Comparison of ENCODE assay signal across 23 cellular contexts in genomic region chr3:67739851-67740250, GRCh38.
"Had no signal": no experiment of that assay in that cellular context is flagged by ENCODE, and none has a peak within 500 bp of the region (broad histone marks: within the 10 kb centered on the region; RNA-seq: fewer than 3 reads in every experiment).

No MANE protein-coding gene starts in this region.

- H3K27me3 ChIP-seq: colonic mucosa, esophagus squamous epithelium, gastroesophageal sphincter, heart right ventricle, pancreas, stomach, testis, upper lobe of left lung had no signal

- H3K27me3 Mint-ChIP-seq: activated CD4-positive, alpha-beta memory T cell treated with anti-CD3 and anti-CD28 coated beads for 36 hours; activated CD4-positive, alpha-beta T cell treated with anti-CD3 and anti-CD28 coated beads for 36 hours; activated CD8-positive, alpha-beta memory T cell treated with anti-CD3 and anti-CD28 coated beads, Interleukin-2, amount 10 ng/mL, durations not matched to agents 7 days and 5 days; activated naive CD8-positive, alpha-beta T cell treated with anti-CD3 and anti-CD28 coated beads, Interleukin-2, amount 50 U/mL, for 24 hours had no signal

- DNase-seq: activated CD4-positive, alpha-beta memory T cell treated with anti-CD3 and anti-CD28 coated beads for 36 hours; activated CD4-positive, alpha-beta T cell treated with anti-CD3 and anti-CD28 coated beads for 36 hours; activated CD8-positive, alpha-beta memory T cell treated with anti-CD3 and anti-CD28 coated beads, Interleukin-2, amount 10 ng/mL, durations not matched to agents 7 days and 5 days; activated effector memory CD4-positive, alpha-beta T cell treated with Interleukin-2 at 50 U/mL for 16 hours; activated naive CD8-positive, alpha-beta T cell treated with anti-CD3 and anti-CD28 coated beads, Interleukin-2, amount 50 U/mL, for 24 hours; activated T-cell treated with anti-CD3 and anti-CD28 coated beads, Interleukin-2, amount 50 U/mL, for 1 hour; colonic mucosa; effector CD8-positive, alpha-beta T cell; esophagus squamous epithelium; heart right ventricle; midbrain; pancreas; stimulated activated CD4-positive, alpha-beta T cell treated with anti-CD3 and anti-CD28 coated beads, Interleukin-12 subunit alpha, Interleukin-12 subunit beta, amount 100 ng/mL, for 4 hours; stimulated activated CD4-positive, alpha-beta T cell treated with anti-CD3 and anti-CD28 coated beads, Interleukin-2, amount 100 ng/mL, for 24 hours; stomach; testis; upper lobe of left lung; WERI-Rb-1 had no signal

- H3K4me1 ChIP-seq: colonic mucosa, esophagus squamous epithelium, gastroesophageal sphincter, heart right ventricle, pancreas, stomach, testis, upper lobe of left lung had no signal

- H3K27ac ChIP-seq: colonic mucosa, esophagus squamous epithelium, gastroesophageal sphincter, heart right ventricle, pancreas, stomach, testis, upper lobe of left lung, WERI-Rb-1 had no signal

- H3K36me3 ChIP-seq: colonic mucosa, esophagus squamous epithelium, gastroesophageal sphincter, heart right ventricle, pancreas, stomach, upper lobe of left lung, WERI-Rb-1 had no signal

- H3K9me3 ChIP-seq: colonic mucosa, esophagus squamous epithelium, pancreas, stomach, testis, upper lobe of left lung had no signal

- H3K9me3 Mint-ChIP-seq: activated CD4-positive, alpha-beta memory T cell treated with anti-CD3 and anti-CD28 coated beads for 36 hours had no signal

- FAIRE-seq: endothelial cell of umbilical vein, islet of Langerhans, pancreas had no signal

- H3K4me3 ChIP-seq: colonic mucosa, esophagus squamous epithelium, gastroesophageal sphincter, heart right ventricle, pancreas, stomach, testis, upper lobe of left lung had no signal

- ATAC-seq: activated CD4-positive, alpha-beta T cell treated with anti-CD3 and anti-CD28 coated beads for 36 hours; activated CD8-positive, alpha-beta memory T cell treated with anti-CD3 and anti-CD28 coated beads, Interleukin-2, amount 10 ng/mL, durations not matched to agents 7 days and 5 days; activated naive CD8-positive, alpha-beta T cell treated with anti-CD3 and anti-CD28 coated beads, Interleukin-2, amount 50 U/mL, for 24 hours; gastroesophageal sphincter; heart right ventricle; pancreas; sciatic nerve had no signal

- H3K27ac Mint-ChIP-seq: activated CD4-positive, alpha-beta memory T cell treated with anti-CD3 and anti-CD28 coated beads for 36 hours; activated CD4-positive, alpha-beta T cell treated with anti-CD3 and anti-CD28 coated beads for 36 hours; activated CD8-positive, alpha-beta memory T cell treated with anti-CD3 and anti-CD28 coated beads, Interleukin-2, amount 10 ng/mL, durations not matched to agents 7 days and 5 days; activated naive CD8-positive, alpha-beta T cell treated with anti-CD3 and anti-CD28 coated beads, Interleukin-2, amount 50 U/mL, for 24 hours; T-helper 1 cell treated with Interleukin-12 subunit alpha and Interleukin-12 subunit beta and Interleukin-4 antibody, amounts not matched to agents 30 μg/mL and 1 μg/mL, for 36 hours had no signal

- H3K4me3 Mint-ChIP-seq: activated CD4-positive, alpha-beta memory T cell treated with anti-CD3 and anti-CD28 coated beads for 36 hours; activated CD4-positive, alpha-beta T cell treated with anti-CD3 and anti-CD28 coated beads for 36 hours; activated CD8-positive, alpha-beta memory T cell treated with anti-CD3 and anti-CD28 coated beads, Interleukin-2, amount 10 ng/mL, durations not matched to agents 7 days and 5 days; activated naive CD8-positive, alpha-beta T cell treated with anti-CD3 and anti-CD28 coated beads, Interleukin-2, amount 50 U/mL, for 24 hours; T-helper 1 cell treated with Interleukin-12 subunit alpha and Interleukin-12 subunit beta and Interleukin-4 antibody, amounts not matched to agents 30 μg/mL and 1 μg/mL, for 36 hours had no signal
